8 cellular contexts compared by ENCODE assay signal in genomic region chr17:41811549-41812175, GRCh38. TPM values are rescaled to one million over a fixed set of nuclear protein-coding genes. Genes with fewer than 3 reads are reported as not detected.
A peak's percentile ranks its signal among the peaks of the same experiment; 100 is the strongest.
DNase-seq lines count a peak whose midpoint lies in the region; ATAC-seq and TF ChIP-seq lines count a peak whose summit lies in the region.

TSS of gene P3H4 (minus strand) at chr17:41811949. CDS start at chr17:41811915, 34 bp downstream.

- H3K27ac ChIP-seq in left lung: peak within 1 kb of the TSS; percentile 67 to 70

- peaks cover 12 to 32% of the 10 kb centered on the region in 2 donors for H3K4me1 ChIP-seq in left lung

- ATAC-seq in HG03045 (IDR thresholded peaks at IDR 0.05; ENCODE audit: unreplicated experiment): peak; percentile 59
- ATAC-seq in left lung: peak; percentile 90
- ATAC-seq in GM19328 (IDR thresholded peaks at IDR 0.05; ENCODE audit: unreplicated experiment): no peak

- peak; percentile 58 for DNase-seq in GM04504 (ENCODE audit: low read depth)
- DNase-seq in NCI-H510A (lab: John Stamatoyannopoulos, UW): peak; percentile 72
- peak; percentile 71 for DNase-seq in activated CD4-positive, alpha-beta T cell treated with anti-CD3 and anti-CD28 coated beads, Interleukin-2, amount 50 U/mL, for 1 hour
- peak; percentile 86 for DNase-seq in dermis blood vessel endothelial cell
- DNase-seq in left lung: peak; percentile 80 to 92
- peak; percentile 73 to 76 for DNase-seq in stimulated activated CD4-positive, alpha-beta T cell treated with anti-CD3 and anti-CD28 coated beads, Interleukin-2, amount 100 ng/mL, for 24 hours

- peaks cover 0 to 36% of the 10 kb centered on the region in 2 donors for H3K27me3 ChIP-seq in left lung

- H3K9me3 ChIP-seq in left lung: no peaks in the 10 kb centered on the region

- peak within 1 kb of the TSS; percentile 63 to 74 for H3K4me3 ChIP-seq in left lung

- intact Hi-C loops in left lung (cut with DNase I): loop anchor here in 1 of 2 donors (5.0 kb wide), 1 partner anchor 69 kb away; no protein-coding TSS in a partner anchor

- no peaks in the 10 kb centered on the region for H3K36me3 ChIP-seq in left lung

- TF ChIP-seq CTCF in left lung (IDR thresholded peaks at IDR 0.05): peak; percentile 53 to 55

RNA-seq across cellular contexts. Expression of gene P3H4, which starts in this region (rescaled TPM):
- total RNA-seq in dermis blood vessel endothelial cell (65.4 and 79.3 TPM in 2 replicates), left lung (10 to 100 TPM; 19.1 to 27.8 TPM)
